ENCODE assay signal across 1 cellular context in the genomic region with DNA sequence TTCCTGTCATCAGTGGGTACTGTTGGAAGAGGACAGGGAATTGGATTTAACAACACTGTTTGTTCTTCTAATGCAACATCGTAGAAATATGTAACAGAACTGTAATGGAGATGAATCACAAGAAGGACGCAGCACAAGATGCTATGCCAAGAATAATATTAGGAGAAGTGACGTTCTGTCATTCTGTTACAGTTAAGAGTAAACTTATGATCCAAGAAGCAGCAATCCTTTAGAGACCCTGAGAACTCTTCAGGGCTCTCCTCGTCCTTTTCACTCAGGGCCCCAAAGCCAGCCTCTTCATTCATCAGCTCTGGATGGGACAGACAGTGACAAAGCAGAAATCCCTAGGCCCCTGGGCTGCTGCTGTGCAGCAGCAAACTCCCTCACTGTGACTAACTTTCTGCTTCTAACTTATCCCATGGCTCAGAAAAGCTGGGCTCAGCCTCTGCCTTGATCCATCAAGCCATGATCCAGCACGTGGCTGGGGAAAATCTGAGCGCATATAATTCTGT.
TF ChIP-seq lines count a peak whose summit lies in the region.

No MANE protein-coding gene starts in this region.

TF ChIP-seq in K562, 482 proteins besides CTCF, POLR2A, EP300 and RAD21 (continued from another document and continues in another):
- TF ChIP-seq, protein P1, sequence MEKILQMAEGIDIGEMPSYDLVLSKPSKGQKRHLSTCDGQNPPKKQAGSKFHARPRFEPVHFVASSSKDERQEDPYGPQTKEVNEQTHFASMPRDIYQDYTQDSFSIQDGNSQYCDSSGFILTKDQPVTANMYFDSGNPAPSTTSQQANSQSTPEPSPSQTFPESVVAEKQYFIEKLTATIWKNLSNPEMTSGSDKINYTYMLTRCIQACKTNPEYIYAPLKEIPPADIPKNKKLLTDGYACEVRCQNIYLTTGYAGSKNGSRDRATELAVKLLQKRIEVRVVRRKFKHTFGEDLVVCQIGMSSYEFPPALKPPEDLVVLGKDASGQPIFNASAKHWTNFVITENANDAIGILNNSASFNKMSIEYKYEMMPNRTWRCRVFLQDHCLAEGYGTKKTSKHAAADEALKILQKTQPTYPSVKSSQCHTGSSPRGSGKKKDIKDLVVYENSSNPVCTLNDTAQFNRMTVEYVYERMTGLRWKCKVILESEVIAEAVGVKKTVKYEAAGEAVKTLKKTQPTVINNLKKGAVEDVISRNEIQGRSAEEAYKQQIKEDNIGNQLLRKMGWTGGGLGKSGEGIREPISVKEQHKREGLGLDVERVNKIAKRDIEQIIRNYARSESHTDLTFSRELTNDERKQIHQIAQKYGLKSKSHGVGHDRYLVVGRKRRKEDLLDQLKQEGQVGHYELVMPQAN (IDR thresholded peaks at IDR 0.05; ENCODE audit: borderline replicate concordance), result no peak
- no peak for TF ChIP-seq ZNF830 (CRISPR knock-in tag; IDR thresholded peaks at IDR 0.05)
- no peak for TF ChIP-seq ZFP1 (CRISPR knock-in tag; IDR thresholded peaks at IDR 0.05)
- 0 out of 2 replicates have a peak, but pooled peaks have one; percentile 13 for TF ChIP-seq CEBPG (CRISPR knock-in tag; IDR thresholded peaks at IDR 0.05)
- TF ChIP-seq CEBPG (tag; conservative IDR thresholded peaks at IDR 0.05 in 1 of 2, IDR thresholded peaks at IDR 0.05 in 1 of 2), result peak in 1 of 2 experiments; percentile 69; a peak in 1 of 4 replicates
- no peak for TF ChIP-seq ZNF121 (CRISPR knock-in tag; conservative IDR thresholded peaks at IDR 0.05)
- TF ChIP-seq RBFOX2 (IDR thresholded peaks at IDR 0.05; ENCODE audit: low read depth, low read length), result 0 out of 2 replicates have a peak, but pooled peaks have one; percentile 27
- TF ChIP-seq XRCC5 (IDR thresholded peaks at IDR 0.05; ENCODE audit: low read depth, low read length), result no peak
- no peak for TF ChIP-seq ZNF174 (CRISPR knock-in tag; IDR thresholded peaks at IDR 0.05)
- no peak for TF ChIP-seq ZNF551 (CRISPR knock-in tag; IDR thresholded peaks at IDR 0.05)
- no peak for TF ChIP-seq ZNF76 (CRISPR knock-in tag; IDR thresholded peaks at IDR 0.05; ENCODE audit: borderline replicate concordance)
- no peak for TF ChIP-seq KDM2B (CRISPR knock-in tag; IDR thresholded peaks at IDR 0.05)
- TF ChIP-seq, protein P2, sequence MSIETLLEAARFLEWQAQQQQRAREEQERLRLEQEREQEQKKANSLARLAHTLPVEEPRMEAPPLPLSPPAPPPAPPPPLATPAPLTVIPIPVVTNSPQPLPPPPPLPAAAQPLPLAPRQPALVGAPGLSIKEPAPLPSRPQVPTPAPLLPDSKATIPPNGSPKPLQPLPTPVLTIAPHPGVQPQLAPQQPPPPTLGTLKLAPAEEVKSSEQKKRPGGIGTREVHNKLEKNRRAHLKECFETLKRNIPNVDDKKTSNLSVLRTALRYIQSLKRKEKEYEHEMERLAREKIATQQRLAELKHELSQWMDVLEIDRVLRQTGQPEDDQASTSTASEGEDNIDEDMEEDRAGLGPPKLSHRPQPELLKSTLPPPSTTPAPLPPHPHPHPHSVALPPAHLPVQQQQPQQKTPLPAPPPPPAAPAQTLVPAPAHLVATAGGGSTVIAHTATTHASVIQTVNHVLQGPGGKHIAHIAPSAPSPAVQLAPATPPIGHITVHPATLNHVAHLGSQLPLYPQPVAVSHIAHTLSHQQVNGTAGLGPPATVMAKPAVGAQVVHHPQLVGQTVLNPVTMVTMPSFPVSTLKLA (conservative IDR thresholded peaks at IDR 0.05), result no peak
- TF ChIP-seq NCOR1 (IDR thresholded peaks at IDR 0.05), result no peak
- no peak for TF ChIP-seq ARID4B (CRISPR knock-in tag; IDR thresholded peaks at IDR 0.05)
- no peak for TF ChIP-seq ZNF311 (CRISPR knock-in tag; IDR thresholded peaks at IDR 0.05)
- no peak for TF ChIP-seq HDAC6 (IDR thresholded peaks at IDR 0.05; ENCODE audit: low read depth, low read length)
- no peak for TF ChIP-seq RFX5 (IDR thresholded peaks at IDR 0.05; ENCODE audit: low read depth, low read length)
- TF ChIP-seq, protein P3, sequence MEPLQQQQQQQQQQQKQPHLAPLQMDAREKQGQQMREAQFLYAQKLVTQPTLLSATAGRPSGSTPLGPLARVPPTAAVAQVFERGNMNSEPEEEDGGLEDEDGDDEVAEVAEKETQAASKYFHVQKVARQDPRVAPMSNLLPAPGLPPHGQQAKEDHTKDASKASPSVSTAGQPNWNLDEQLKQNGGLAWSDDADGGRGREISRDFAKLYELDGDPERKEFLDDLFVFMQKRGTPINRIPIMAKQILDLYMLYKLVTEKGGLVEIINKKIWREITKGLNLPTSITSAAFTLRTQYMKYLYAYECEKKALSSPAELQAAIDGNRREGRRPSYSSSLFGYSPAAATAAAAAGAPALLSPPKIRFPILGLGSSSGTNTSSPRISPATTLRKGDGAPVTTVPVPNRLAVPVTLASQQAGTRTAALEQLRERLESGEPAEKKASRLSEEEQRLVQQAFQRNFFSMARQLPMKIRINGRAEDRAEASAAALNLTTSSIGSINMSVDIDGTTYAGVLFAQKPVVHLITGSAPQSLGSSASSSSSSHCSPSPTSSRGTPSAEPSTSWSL (CRISPR knock-in tag; IDR thresholded peaks at IDR 0.05; ENCODE audit: borderline replicate concordance), result no peak
- no peak for TF ChIP-seq MIER1 (IDR thresholded peaks at IDR 0.05; ENCODE audit: low read depth)
- TF ChIP-seq ZMIZ1 (IDR thresholded peaks at IDR 0.05; ENCODE audit: low read depth in 2 of 2, low read length in 2 of 2), result no peak
- no peak for TF ChIP-seq HDAC1 (IDR thresholded peaks at IDR 0.05)
- TF ChIP-seq, protein P4, sequence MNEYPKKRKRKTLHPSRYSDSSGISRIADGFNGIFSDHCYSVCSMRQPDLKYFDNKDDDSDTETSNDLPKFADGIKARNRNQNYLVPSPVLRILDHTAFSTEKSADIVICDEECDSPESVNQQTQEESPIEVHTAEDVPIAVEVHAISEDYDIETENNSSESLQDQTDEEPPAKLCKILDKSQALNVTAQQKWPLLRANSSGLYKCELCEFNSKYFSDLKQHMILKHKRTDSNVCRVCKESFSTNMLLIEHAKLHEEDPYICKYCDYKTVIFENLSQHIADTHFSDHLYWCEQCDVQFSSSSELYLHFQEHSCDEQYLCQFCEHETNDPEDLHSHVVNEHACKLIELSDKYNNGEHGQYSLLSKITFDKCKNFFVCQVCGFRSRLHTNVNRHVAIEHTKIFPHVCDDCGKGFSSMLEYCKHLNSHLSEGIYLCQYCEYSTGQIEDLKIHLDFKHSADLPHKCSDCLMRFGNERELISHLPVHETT (CRISPR knock-in tag; conservative IDR thresholded peaks at IDR 0.05 in 1 of 2, IDR thresholded peaks at IDR 0.05 in 1 of 2), result no peak
- TF ChIP-seq KAT8 (IDR thresholded peaks at IDR 0.05; ENCODE audit: low read depth), result no peak
- TF ChIP-seq RBM15 (IDR thresholded peaks at IDR 0.05; ENCODE audit: insufficient read depth, low read length), result no peak
- no peak for TF ChIP-seq PCBP2 (IDR thresholded peaks at IDR 0.05; ENCODE audit: low read depth, low read length, poor library complexity, severe bottlenecking)
- TF ChIP-seq ZNF780A (CRISPR knock-in tag; IDR thresholded peaks at IDR 0.05), result no peak
- TF ChIP-seq ELF2 (CRISPR knock-in tag; IDR thresholded peaks at IDR 0.05), result no peak
- TF ChIP-seq NFYB (IDR thresholded peaks at IDR 0.05; ENCODE audit: extremely low read depth, insufficient read length), result no peak
- no peak for TF ChIP-seq ZNF696 (CRISPR knock-in tag; conservative IDR thresholded peaks at IDR 0.05)
- TF ChIP-seq DDX20 (tag; IDR thresholded peaks at IDR 0.05; ENCODE audit: low read depth), result no peak
- TF ChIP-seq PHF21A (IDR thresholded peaks at IDR 0.05; ENCODE audit: borderline replicate concordance, low read depth), result no peak
- TF ChIP-seq, protein P5, sequence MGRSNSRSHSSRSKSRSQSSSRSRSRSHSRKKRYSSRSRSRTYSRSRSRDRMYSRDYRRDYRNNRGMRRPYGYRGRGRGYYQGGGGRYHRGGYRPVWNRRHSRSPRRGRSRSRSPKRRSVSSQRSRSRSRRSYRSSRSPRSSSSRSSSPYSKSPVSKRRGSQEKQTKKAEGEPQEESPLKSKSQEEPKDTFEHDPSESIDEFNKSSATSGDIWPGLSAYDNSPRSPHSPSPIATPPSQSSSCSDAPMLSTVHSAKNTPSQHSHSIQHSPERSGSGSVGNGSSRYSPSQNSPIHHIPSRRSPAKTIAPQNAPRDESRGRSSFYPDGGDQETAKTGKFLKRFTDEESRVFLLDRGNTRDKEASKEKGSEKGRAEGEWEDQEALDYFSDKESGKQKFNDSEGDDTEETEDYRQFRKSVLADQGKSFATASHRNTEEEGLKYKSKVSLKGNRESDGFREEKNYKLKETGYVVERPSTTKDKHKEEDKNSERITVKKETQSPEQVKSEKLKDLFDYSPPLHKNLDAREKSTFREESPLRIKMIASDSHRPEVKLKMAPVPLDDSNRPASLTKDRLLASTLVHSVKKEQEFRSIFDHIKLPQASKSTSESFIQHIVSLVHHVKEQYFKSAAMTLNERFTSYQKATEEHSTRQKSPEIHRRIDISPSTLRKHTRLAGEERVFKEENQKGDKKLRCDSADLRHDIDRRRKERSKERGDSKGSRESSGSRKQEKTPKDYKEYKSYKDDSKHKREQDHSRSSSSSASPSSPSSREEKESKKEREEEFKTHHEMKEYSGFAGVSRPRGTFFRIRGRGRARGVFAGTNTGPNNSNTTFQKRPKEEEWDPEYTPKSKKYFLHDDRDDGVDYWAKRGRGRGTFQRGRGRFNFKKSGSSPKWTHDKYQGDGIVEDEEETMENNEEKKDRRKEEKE (IDR thresholded peaks at IDR 0.05; ENCODE audit: borderline replicate concordance in 1 of 2, control insufficient read depth in 1 of 2, low read depth in 2 of 2, low read length in 1 of 2), result no peak
- no peak for TF ChIP-seq TSHZ1 (CRISPR knock-in tag; IDR thresholded peaks at IDR 0.05)
